ENCODE assay signal across 13 cellular contexts in the genomic region with DNA sequence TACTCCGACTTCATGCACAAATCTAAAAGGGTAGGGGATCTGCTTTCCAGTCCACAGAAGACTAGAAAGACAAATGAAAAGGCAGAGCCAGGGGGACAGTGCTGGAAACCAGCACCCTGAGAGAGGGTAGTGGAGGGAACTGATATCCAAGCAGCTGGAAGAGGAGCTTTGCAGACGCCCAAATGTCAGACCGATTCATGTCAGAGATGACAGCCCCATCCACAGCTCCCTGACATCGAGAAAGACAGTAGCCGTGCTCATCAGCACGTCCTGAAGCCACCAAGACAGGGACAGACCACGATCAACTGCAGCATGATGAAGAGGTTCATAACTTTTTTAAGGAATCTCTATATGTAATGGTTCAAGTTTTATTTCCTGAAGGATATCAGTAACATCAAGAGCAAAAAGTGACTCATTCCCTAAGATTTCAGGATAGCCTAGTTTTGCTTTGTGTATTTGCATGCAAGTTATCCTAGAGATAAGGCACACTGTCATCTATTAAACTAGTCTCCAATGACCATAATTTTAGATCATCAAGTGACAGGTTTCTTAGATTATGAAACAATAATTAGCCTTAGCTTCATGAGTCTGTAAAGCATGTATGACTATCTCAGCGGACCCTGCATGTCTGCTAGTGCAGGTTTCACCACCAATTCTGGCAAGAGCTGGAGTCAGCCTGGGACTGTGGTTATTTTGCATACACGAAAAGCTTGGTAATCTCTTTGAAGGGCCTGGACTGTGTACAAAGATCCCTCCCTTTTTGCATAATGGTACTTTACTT. TPM values are rescaled to one million over a fixed set of nuclear protein-coding genes. Genes with fewer than 3 reads are reported as not detected.
DNase-seq lines count a peak whose midpoint lies in the region; ATAC-seq and TF ChIP-seq lines count a peak whose summit lies in the region.
"Had no signal": no experiment of that assay in that cellular context is flagged by ENCODE, and none has a peak within 500 bp of the region (broad histone marks: within the 10 kb centered on the region; RNA-seq: fewer than 3 reads in every experiment).

No MANE protein-coding gene starts in this region.

- H3K9me3 ChIP-seq in endodermal cell (ENCODE audit: control insufficient read depth, low read length): no peaks in the 10 kb centered on the region
- H3K9me3 ChIP-seq: BLaER1, esophagus squamous epithelium had no signal

- DNase-seq in AG04449 (ENCODE audit: low read depth, low spot score): peak; percentile 59
- DNase-seq in HS-5 (ENCODE audit: low read depth): peak; percentile 70
- peak; percentile 45 for DNase-seq in glomerular visceral epithelial cell (ENCODE audit: extremely low spot score)
- no peak for DNase-seq in NCI-H510A (lab: John Stamatoyannopoulos, UW)
- DNase-seq in HEK293T (ENCODE audit: extremely low spot score): no peak
- no peak for DNase-seq in NCI-H2171 treated with DMSO at 0.1 percent for 48 hours (lab: John Stamatoyannopoulos, UW)
- DNase-seq in endodermal cell: no peak
- DNase-seq: esophagus squamous epithelium, NCI-H1436, T-cell had no signal

- no peak overlapping the region for H3K4me3 Mint-ChIP-seq in endodermal cell
- H3K4me3 Mint-ChIP-seq: nephron, T-cell had no signal

- H3K27me3 Mint-ChIP-seq in endodermal cell (ENCODE audit: insufficient read depth): no peaks in the 10 kb centered on the region

- no peaks in the 10 kb centered on the region for H3K27me3 ChIP-seq in endodermal cell (ENCODE audit: control insufficient read depth, insufficient read depth, low read length, poor library complexity, severe bottlenecking)
- H3K27me3 ChIP-seq: BLaER1, esophagus squamous epithelium had no signal

- no peaks in the 10 kb centered on the region for H3K36me3 ChIP-seq in endodermal cell (ENCODE audit: control insufficient read depth, insufficient read depth, low read length)
- H3K36me3 ChIP-seq: BLaER1, esophagus squamous epithelium had no signal

- 89 to 95% methylated on average over 7 to 9 of the region's 9 CpGs for WGBS in endodermal cell (ENCODE audit: insufficient coverage in 1 of 2, insufficient read length in 1 of 2), 2 experiments

- CTCF ChIA-PET in AG04449 (lab: Yijun Ruan, JAX): interaction anchor here (0.7 to 1.9 kb wide), 3 partner anchors 94 to 357 kb away, joined by 3 to 9 read pairs (median 3); no protein-coding TSS in a partner anchor
- CTCF ChIA-PET in HEK293T (lab: Yijun Ruan, JAX): interaction anchor here (0.9 to 1.3 kb wide), 2 partner anchors 11 to 94 kb away, joined by 3 read pairs; no protein-coding TSS in a partner anchor

- no peak overlapping the region for H3K27ac ChIP-seq in endodermal cell (ENCODE audit: low read depth, low read length)
- H3K27ac ChIP-seq: BLaER1 had no signal

- H3K4me3 ChIP-seq in AG04449 (ENCODE audit: low read depth, low read length) (no peak overlapping the region), endodermal cell (ENCODE audit: low read length) (no peak overlapping the region)
- H3K4me3 ChIP-seq: BLaER1 had no signal

- H3K27ac Mint-ChIP-seq in endodermal cell: no peak overlapping the region
- H3K27ac Mint-ChIP-seq: nephron, T-cell had no signal

- H3K9ac ChIP-seq in endodermal cell (ENCODE audit: extremely low read depth, low read length, poor library complexity, severe bottlenecking): no peak overlapping the region
- H3K9ac ChIP-seq: BLaER1 had no signal

- no peaks in the 10 kb centered on the region for H3K9me3 Mint-ChIP-seq in endodermal cell
- H3K9me3 Mint-ChIP-seq: nephron, T-cell had no signal

- H3K4me1 ChIP-seq in endodermal cell (ENCODE audit: control insufficient read depth, insufficient read depth, low read length): no peaks in the 10 kb centered on the region

- H3K36me3 Mint-ChIP-seq in endodermal cell (ENCODE audit: low read depth): no peaks in the 10 kb centered on the region
- H3K36me3 Mint-ChIP-seq: T-cell had no signal

- peak; percentile 93 for ATAC-seq in SK-N-SH treated with all-trans-retinoic acid at 6 μM for 48 hours
- ATAC-seq: T-cell had no signal

- H3K4me1 Mint-ChIP-seq in endodermal cell: no peaks in the 10 kb centered on the region

- TF ChIP-seq CTCF in AG04449 (IDR thresholded peaks at IDR 0.05; ENCODE audit: insufficient read depth, low read length, missing control alignments) (no peak), endodermal cell (conservative IDR thresholded peaks at IDR 0.05) (no peak)

- POLR2A ChIA-PET in AG04449 (lab: Yijun Ruan, JAX): interaction anchor here (0.6 to 0.7 kb wide), 2 partner anchors 43 to 53 kb away, joined by 3 to 7 read pairs; no protein-coding TSS in a partner anchor
- POLR2A ChIA-PET in HEK293T (lab: Yijun Ruan, JAX): interaction anchor here (1.2 kb wide), 1 partner anchor 10 kb away, joined by 4 read pairs; no protein-coding TSS in a partner anchor

TF ChIP-seq in SK-N-SH treated with all-trans-retinoic acid at 6 μM for 48 hours, 23 proteins besides CTCF, POLR2A, EP300 and RAD21 (continues in another document):
- TF ChIP-seq TSHZ2 (CRISPR knock-in tag; IDR thresholded peaks at IDR 0.05) (no peak), TCF4 (CRISPR knock-in tag; IDR thresholded peaks at IDR 0.05; ENCODE audit: borderline replicate concordance) (no peak), ESRRG (CRISPR knock-in tag; IDR thresholded peaks at IDR 0.05) (no peak), ARNTL (CRISPR knock-in tag; IDR thresholded peaks at IDR 0.05; ENCODE audit: borderline replicate concordance, low read depth) (no peak), ISL1 (CRISPR knock-in tag; IDR thresholded peaks at IDR 0.05) (no peak), TOX (CRISPR knock-in tag; IDR thresholded peaks at IDR 0.05; ENCODE audit: borderline replicate concordance) (no peak)

TF ChIP-seq in HEK293T, 16 proteins besides CTCF, POLR2A, EP300 and RAD21:
- TF ChIP-seq FOXA1 (IDR thresholded peaks at IDR 0.05) (no peak), NFRKB (IDR thresholded peaks at IDR 0.05) (no peak), SP1 (IDR thresholded peaks at IDR 0.05) (no peak), SUZ12 (IDR thresholded peaks at IDR 0.05) (no peak), ZNF384 (IDR thresholded peaks at IDR 0.05) (no peak), ELF4 (IDR thresholded peaks at IDR 0.05) (no peak), CTBP1 (IDR thresholded peaks at IDR 0.05; ENCODE audit: borderline replicate concordance) (no peak), L3MBTL2 (conservative IDR thresholded peaks at IDR 0.05) (no peak), TARDBP (IDR thresholded peaks at IDR 0.05) (no peak), BHLHE40 (IDR thresholded peaks at IDR 0.05; ENCODE audit: borderline replicate concordance) (no peak), LEF1 (IDR thresholded peaks at IDR 0.05; ENCODE audit: borderline replicate concordance) (no peak)

RNA-seq across cellular contexts. Expression of gene PRDM1, which starts 43.0 kb away (rescaled TPM):
- 10 to 100 TPM; 54.0 to 74.3 TPM for total RNA-seq in endodermal cell
- polyA plus RNA-seq in endodermal cell (2013, experiment 1 of 2): 6.9 TPM
- 8.0 TPM for polyA plus RNA-seq in endodermal cell (2013, experiment 2 of 2)

Comparison
In these comparisons a context has a peak if more than half of its experiments do, and no peak if none do; other contexts are left out.
1. DNase-seq: peak in AG04449 (single experiment), HS-5 (single experiment) and glomerular visceral epithelial cell (single experiment); none in NCI-H510A (single experiment), HEK293T (single experiment), NCI-H2171 treated with DMSO at 0.1 percent for 48 hours (single experiment) and endodermal cell (single experiment).